Comparison of ENCODE assay signal across 2 cellular contexts in genomic region chr11:104781037-104781436, GRCh38.
TF ChIP-seq lines count a peak whose summit lies in the region.

No MANE protein-coding gene starts in this region.

TF ChIP-seq in GM23338, 12 proteins besides CTCF, POLR2A, EP300 and RAD21:
- TF ChIP-seq, protein P1, sequence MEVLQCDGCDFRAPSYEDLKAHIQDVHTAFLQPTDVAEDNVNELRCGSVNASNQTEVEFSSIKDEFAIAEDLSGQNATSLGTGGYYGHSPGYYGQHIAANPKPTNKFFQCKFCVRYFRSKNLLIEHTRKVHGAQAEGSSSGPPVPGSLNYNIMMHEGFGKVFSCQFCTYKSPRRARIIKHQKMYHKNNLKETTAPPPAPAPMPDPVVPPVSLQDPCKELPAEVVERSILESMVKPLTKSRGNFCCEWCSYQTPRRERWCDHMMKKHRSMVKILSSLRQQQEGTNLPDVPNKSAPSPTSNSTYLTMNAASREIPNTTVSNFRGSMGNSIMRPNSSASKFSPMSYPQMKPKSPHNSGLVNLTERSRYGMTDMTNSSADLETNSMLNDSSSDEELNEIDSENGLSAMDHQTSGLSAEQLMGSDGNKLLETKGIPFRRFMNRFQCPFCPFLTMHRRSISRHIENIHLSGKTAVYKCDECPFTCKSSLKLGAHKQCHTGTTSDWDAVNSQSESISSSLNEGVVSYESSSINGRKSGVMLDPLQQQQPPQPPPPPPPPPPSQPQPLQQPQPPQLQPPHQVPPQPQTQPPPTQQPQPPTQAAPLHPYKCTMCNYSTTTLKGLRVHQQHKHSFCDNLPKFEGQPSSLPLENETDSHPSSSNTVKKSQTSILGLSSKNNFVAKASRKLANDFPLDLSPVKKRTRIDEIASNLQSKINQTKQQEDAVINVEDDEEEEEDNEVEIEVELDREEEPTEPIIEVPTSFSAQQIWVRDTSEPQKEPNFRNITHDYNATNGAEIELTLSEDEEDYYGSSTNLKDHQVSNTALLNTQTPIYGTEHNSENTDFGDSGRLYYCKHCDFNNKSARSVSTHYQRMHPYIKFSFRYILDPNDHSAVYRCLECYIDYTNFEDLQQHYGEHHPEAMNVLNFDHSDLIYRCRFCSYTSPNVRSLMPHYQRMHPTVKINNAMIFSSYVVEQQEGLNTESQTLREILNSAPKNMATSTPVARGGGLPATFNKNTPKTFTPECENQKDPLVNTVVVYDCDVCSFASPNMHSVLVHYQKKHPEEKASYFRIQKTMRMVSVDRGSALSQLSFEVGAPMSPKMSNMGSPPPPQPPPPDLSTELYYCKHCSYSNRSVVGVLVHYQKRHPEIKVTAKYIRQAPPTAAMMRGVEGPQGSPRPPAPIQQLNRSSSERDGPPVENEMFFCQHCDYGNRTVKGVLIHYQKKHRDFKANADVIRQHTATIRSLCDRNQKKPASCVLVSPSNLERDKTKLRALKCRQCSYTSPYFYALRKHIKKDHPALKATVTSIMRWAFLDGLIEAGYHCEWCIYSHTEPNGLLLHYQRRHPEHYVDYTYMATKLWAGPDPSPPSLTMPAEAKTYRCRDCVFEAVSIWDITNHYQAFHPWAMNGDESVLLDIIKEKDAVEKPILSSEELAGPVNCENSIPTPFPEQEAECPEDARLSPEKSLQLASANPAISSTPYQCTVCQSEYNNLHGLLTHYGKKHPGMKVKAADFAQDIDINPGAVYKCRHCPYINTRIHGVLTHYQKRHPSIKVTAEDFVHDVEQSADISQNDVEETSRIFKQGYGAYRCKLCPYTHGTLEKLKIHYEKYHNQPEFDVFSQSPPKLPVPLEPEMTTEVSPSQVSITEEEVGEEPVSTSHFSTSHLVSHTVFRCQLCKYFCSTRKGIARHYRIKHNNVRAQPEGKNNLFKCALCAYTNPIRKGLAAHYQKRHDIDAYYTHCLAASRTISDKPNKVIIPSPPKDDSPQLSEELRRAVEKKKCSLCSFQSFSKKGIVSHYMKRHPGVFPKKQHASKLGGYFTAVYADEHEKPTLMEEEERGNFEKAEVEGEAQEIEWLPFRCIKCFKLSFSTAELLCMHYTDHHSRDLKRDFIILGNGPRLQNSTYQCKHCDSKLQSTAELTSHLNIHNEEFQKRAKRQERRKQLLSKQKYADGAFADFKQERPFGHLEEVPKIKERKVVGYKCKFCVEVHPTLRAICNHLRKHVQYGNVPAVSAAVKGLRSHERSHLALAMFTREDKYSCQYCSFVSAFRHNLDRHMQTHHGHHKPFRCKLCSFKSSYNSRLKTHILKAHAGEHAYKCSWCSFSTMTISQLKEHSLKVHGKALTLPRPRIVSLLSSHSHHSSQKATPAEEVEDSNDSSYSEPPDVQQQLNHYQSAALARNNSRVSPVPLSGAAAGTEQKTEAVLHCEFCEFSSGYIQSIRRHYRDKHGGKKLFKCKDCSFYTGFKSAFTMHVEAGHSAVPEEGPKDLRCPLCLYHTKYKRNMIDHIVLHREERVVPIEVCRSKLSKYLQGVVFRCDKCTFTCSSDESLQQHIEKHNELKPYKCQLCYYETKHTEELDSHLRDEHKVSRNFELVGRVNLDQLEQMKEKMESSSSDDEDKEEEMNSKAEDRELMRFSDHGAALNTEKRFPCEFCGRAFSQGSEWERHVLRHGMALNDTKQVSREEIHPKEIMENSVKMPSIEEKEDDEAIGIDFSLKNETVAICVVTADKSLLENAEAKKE (CRISPR knock-in tag; IDR thresholded peaks at IDR 0.05) = peak; percentile 90
- TF ChIP-seq NANOG (IDR thresholded peaks at IDR 0.05; ENCODE audit: borderline replicate concordance) (peak; percentile 32; the same call in 1 of the 2 replicates), ZNF114 (CRISPR knock-in tag; IDR thresholded peaks at IDR 0.05) (no peak)

TF ChIP-seq in H1, 55 proteins besides CTCF, POLR2A, EP300 and RAD21 (continued from another document):
- TF ChIP-seq GABPA (IDR thresholded peaks at IDR 0.05; ENCODE audit: borderline replicate concordance, insufficient read depth, low read length) (no peak), CBX5 (IDR thresholded peaks at IDR 0.05; ENCODE audit: low read depth, low read length) (no peak)
